ENCODE assay signal across 12 cellular contexts in genomic region chr10:132199268-132199853, GRCh38. TPM values are rescaled to one million over a fixed set of nuclear protein-coding genes. Genes with fewer than 3 reads are reported as not detected.
DNase-seq lines count a peak whose midpoint lies in the region; ATAC-seq and TF ChIP-seq lines count a peak whose summit lies in the region.
"Had no signal": no experiment of that assay in that cellular context is flagged by ENCODE, and none has a peak within 500 bp of the region (broad histone marks: within the 10 kb centered on the region; RNA-seq: fewer than 3 reads in every experiment).

No MANE protein-coding gene starts in this region.

- H3K27me3 ChIP-seq in lower lobe of right lung (ENCODE audit: low read depth): peaks cover 9% of the 10 kb centered on the region
- no peaks in the 10 kb centered on the region for H3K27me3 ChIP-seq in aorta (ENCODE audit: control insufficient read depth in 1 of 2, insufficient read depth in 2 of 2, low read length in 1 of 2)
- H3K27me3 ChIP-seq: BE2C had no signal

- H3K27ac ChIP-seq in lower lobe of right lung (no peak overlapping the region), aorta (ENCODE audit: low read depth in 1 of 2, low read length in 2 of 2) (no peak overlapping the region)
- H3K27ac ChIP-seq: A549 had no signal

- H3K4me3 ChIP-seq in lower lobe of right lung (no peak overlapping the region), aorta (ENCODE audit: low read length in 2 of 2) (no peak overlapping the region)
- H3K4me3 ChIP-seq: A549, HAP-1 had no signal

- DNase-seq in Right ventricle myocardium inferior (ENCODE audit: missing footprints) (peak; percentile 37), Right ventricle myocardium superior (no peak), D341Med (ENCODE audit: low spot score) (peak; percentile 8), lower lobe of right lung (peak; percentile 23), aorta (peak; percentile 22 to 35), NCI-H146 (lab: John Stamatoyannopoulos, UW) (no peak), NCI-H1048 (lab: John Stamatoyannopoulos, UW) (no peak)
- DNase-seq: BE2C, DMS 273 treated with DMSO at 0.1 percent for 48 hours had no signal

- intact Hi-C loops in Right ventricle myocardium inferior (cut with DNase I) (no loop called here), Right ventricle myocardium superior (cut with DNase I) (no loop called here), lower lobe of right lung (cut with DNase I) (no loop called here), aorta (cut with DNase I) (no loop called here)

- H3K9me3 ChIP-seq in lower lobe of right lung (no peaks in the 10 kb centered on the region), aorta (ENCODE audit: control insufficient read depth, low read length) (no peaks in the 10 kb centered on the region)
- H3K9me3 ChIP-seq: A549, BE2C, HAP-1 had no signal

- TF ChIP-seq CTCF in lower lobe of right lung (IDR thresholded peaks at IDR 0.05): no peak

- ATAC-seq in Right ventricle myocardium inferior: no peak
- no peak for ATAC-seq in Right ventricle myocardium superior (ENCODE audit: poor library complexity)
- ATAC-seq in lower lobe of right lung: no peak
- ATAC-seq in aorta (ENCODE audit: low FRiP score): no peak
- ATAC-seq: A549 had no signal

- WGBS in aorta, 2 donors: 76 to 81% methylated on average over 9 to 11 of the region's 11 CpGs

- no peaks in the 10 kb centered on the region for H3K4me1 ChIP-seq in lower lobe of right lung
- no peaks in the 10 kb centered on the region for H3K4me1 ChIP-seq in aorta (ENCODE audit: control insufficient read depth in 1 of 2, insufficient read depth in 2 of 2, low read length in 2 of 2)
- H3K4me1 ChIP-seq: A549, BE2C, HAP-1 had no signal

- H3K36me3 ChIP-seq in lower lobe of right lung (no peaks in the 10 kb centered on the region), aorta (ENCODE audit: control insufficient read depth in 1 of 2, insufficient read depth in 2 of 2, low read length in 1 of 2) (no peaks in the 10 kb centered on the region)
- H3K36me3 ChIP-seq: BE2C had no signal

RNA-seq across cellular contexts. Expression of gene DPYSL4, which starts 12.6 kb away (rescaled TPM):
- total RNA-seq in Right ventricle myocardium inferior (24.9 TPM), Right ventricle myocardium superior (31.7 TPM), lower lobe of right lung (2.1 TPM), aorta (1 to 10 TPM in 1 of 2 donors, under 1 TPM in 1; 0.84 to 1.4 TPM)
- polyA plus RNA-seq in aorta: under 1 TPM in 1 of 2 donors, not detected in 1; 0.95 TPM
- total RNA-seq: HT1080 had no signal

Comparison
In these comparisons a context has a peak if more than half of its experiments do, and no peak if none do; other contexts are left out.
1. DNase-seq: peak in Right ventricle myocardium inferior (single experiment), D341Med (single experiment), lower lobe of right lung (single experiment) and aorta (2 of 2); none in Right ventricle myocardium superior (single experiment), NCI-H146 (single experiment) and NCI-H1048 (single experiment).